In genomic region chr16:89350701-89351380, GRCh38 we compare ENCODE assay signal across 9 cellular contexts.
DNase-seq lines count a peak whose midpoint lies in the region; ATAC-seq and TF ChIP-seq lines count a peak whose summit lies in the region.
"Had no signal": no experiment of that assay in that cellular context is flagged by ENCODE, and none has a peak within 500 bp of the region (broad histone marks: within the 10 kb centered on the region; RNA-seq: fewer than 3 reads in every experiment).

No MANE protein-coding gene starts in this region.

- peaks cover 9 to 23% of the 10 kb centered on the region in 2 donors for H3K36me3 Mint-ChIP-seq in CD4-positive, alpha-beta memory T cell
- H3K36me3 Mint-ChIP-seq in central memory CD8-positive, alpha-beta T cell (ENCODE audit: insufficient read depth) = peaks cover 21% of the 10 kb centered on the region

- peaks cover 50 to 98% (median 75%) of the 10 kb centered on the region in 4 donors for H3K4me1 Mint-ChIP-seq in CD4-positive, alpha-beta memory T cell
- peaks cover 80% of the 10 kb centered on the region for H3K4me1 Mint-ChIP-seq in central memory CD8-positive, alpha-beta T cell

- ATAC-seq in RWPE2 (ENCODE audit: low read depth) (no peak), GM19452 (IDR thresholded peaks at IDR 0.05; ENCODE audit: unreplicated experiment) (no peak)
- ATAC-seq in central memory CD8-positive, alpha-beta T cell (replicated peaks; ENCODE audit: extremely low read depth, poor library complexity, severe bottlenecking) = no peak

- H3K4me3 ChIP-seq in CD4-positive, alpha-beta memory T cell (ENCODE audit: low read length in 2 of 2) = no peak overlapping the region
- no peak overlapping the region for H3K4me3 ChIP-seq in RWPE2 (ENCODE audit: severe bottlenecking)

- H3K27ac ChIP-seq in CD4-positive, alpha-beta memory T cell (ENCODE audit: low read depth, low read length) = no peak overlapping the region
- peak overlapping the region; percentile 74 for H3K27ac ChIP-seq in RWPE2 (ENCODE audit: poor library complexity, severe bottlenecking)

- no peaks in the 10 kb centered on the region for H3K27me3 ChIP-seq in CD4-positive, alpha-beta memory T cell (ENCODE audit: insufficient read depth, low read length)
- no peaks in the 10 kb centered on the region for H3K27me3 ChIP-seq in RWPE2 (ENCODE audit: insufficient read depth, poor library complexity, severe bottlenecking)

- peak overlapping the region in 4 of 8 donors; percentile 9 to 80 (median 18) for H3K4me3 Mint-ChIP-seq in CD4-positive, alpha-beta memory T cell
- H3K4me3 Mint-ChIP-seq in central memory CD8-positive, alpha-beta T cell = no peak overlapping the region

- CTCF ChIA-PET in CD4-positive, alpha-beta memory T cell (lab: Charles Lee; ENCODE audit: partially characterized antibody) = no interaction called here

- H3K27ac Mint-ChIP-seq in CD4-positive, alpha-beta memory T cell = peak overlapping the region in 6 of 7 donors; percentile 8 to 68 (median 26)
- peak overlapping the region; percentile 35 for H3K27ac Mint-ChIP-seq in central memory CD8-positive, alpha-beta T cell (ENCODE audit: low read depth)

- POLR2A ChIA-PET in CD4-positive, alpha-beta memory T cell (lab: Charles Lee; ENCODE audit: partially characterized antibody) = interaction anchor here (1.1 to 1.2 kb wide), 3 partner anchors 9 to 133 kb away, joined by 3 to 4 read pairs (median 3); no protein-coding TSS in a partner anchor

- DNase-seq in CD4-positive, alpha-beta memory T cell = peak in 1 of 5 donors; percentile 52
- DNase-seq in RWPE2 (ENCODE audit: low spot score) (no peak), renal cortical epithelial cell (ENCODE audit: low read depth) (peak; percentile 81), GDM1 (lab: John Stamatoyannopoulos, UW) (no peak), ecto neural progenitor cell (ENCODE audit: low spot score) (no peak), DMS 273 (lab: John Stamatoyannopoulos, UW; ENCODE audit: unreplicated experiment) (no peak)
- no peak for DNase-seq in central memory CD8-positive, alpha-beta T cell (ENCODE audit: low spot score in 2 of 2)
- DNase-seq: NCI-H2107 had no signal

- peaks cover 2% of the 10 kb centered on the region for H3K36me3 ChIP-seq in CD4-positive, alpha-beta memory T cell (ENCODE audit: insufficient read depth, low read length)
- H3K36me3 ChIP-seq in RWPE2 (ENCODE audit: low read depth) = peaks cover 16% of the 10 kb centered on the region

- H3K27me3 Mint-ChIP-seq in CD4-positive, alpha-beta memory T cell = no peaks in the 10 kb centered on the region
- H3K27me3 Mint-ChIP-seq in central memory CD8-positive, alpha-beta T cell = no peaks in the 10 kb centered on the region

- no peaks in the 10 kb centered on the region for H3K9me3 ChIP-seq in CD4-positive, alpha-beta memory T cell (ENCODE audit: control insufficient read depth in 1 of 2, low read length in 2 of 2)
- H3K9me3 ChIP-seq in RWPE2 (ENCODE audit: severe bottlenecking) = no peaks in the 10 kb centered on the region

- H3K9me3 Mint-ChIP-seq in CD4-positive, alpha-beta memory T cell = no peaks in the 10 kb centered on the region
- no peaks in the 10 kb centered on the region for H3K9me3 Mint-ChIP-seq in central memory CD8-positive, alpha-beta T cell

- H3K4me1 ChIP-seq in CD4-positive, alpha-beta memory T cell (ENCODE audit: insufficient read depth, low read length) = peaks cover 90% of the 10 kb centered on the region
- peaks cover 47% of the 10 kb centered on the region for H3K4me1 ChIP-seq in RWPE2 (ENCODE audit: insufficient read depth, poor library complexity, severe bottlenecking)

- intact Hi-C loops in CD4-positive, alpha-beta memory T cell (cut with micrococcal nuclease) = no loop called here

- TF ChIP-seq CTCF in RWPE2 (IDR thresholded peaks at IDR 0.05; ENCODE audit: poor library complexity, severe bottlenecking) = no peak
